16 cellular contexts compared by ENCODE assay signal in the genomic region with DNA sequence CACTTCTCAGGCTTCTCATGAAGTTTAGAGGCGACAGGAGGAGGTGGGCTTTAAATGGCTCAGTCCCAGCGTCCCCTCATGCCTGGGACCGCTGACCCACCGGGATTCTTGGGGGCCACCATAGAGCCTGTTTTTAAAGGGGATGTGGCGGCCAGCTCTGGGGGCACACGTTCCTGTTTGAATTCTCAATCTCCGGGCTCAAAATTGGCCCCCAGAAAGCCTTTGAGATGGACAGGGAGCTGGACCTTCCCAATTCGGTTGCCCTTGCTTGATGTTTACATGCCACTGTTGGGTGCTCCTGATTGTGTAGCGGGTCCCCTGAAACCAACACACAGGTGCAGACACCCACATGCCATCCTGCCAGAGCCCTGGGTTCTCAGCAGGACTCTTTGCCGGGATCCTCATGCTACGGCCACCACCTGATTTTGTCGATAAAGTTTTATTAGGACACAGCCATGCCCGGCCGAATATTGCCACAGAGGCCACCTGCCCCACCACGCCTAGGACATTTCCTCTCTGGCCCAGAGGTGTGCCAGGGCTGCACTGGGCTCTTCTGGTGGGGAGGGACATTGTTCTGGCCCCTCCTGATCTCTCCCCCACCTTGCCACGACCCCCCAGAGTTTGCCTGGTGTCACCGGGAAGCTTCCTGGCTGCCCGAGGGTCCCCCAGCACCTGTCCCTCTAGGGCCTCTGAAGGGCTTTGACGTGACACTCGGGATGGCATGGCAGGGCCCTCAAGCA.
DNase-seq lines count a peak whose midpoint lies in the region; ATAC-seq and TF ChIP-seq lines count a peak whose summit lies in the region.
"Had no signal": no experiment of that assay in that cellular context is flagged by ENCODE, and none has a peak within 500 bp of the region (broad histone marks: within the 10 kb centered on the region; RNA-seq: fewer than 3 reads in every experiment).

No MANE protein-coding gene starts in this region.

- POLR2A ChIA-PET in RWPE1 (lab: Yijun Ruan, JAX; ENCODE audit: low non-redundant PET): no interaction called here

- DNase-seq in left cardiac atrium: peak; percentile 4
- no peak for DNase-seq in heart right ventricle
- peak; percentile 18 for DNase-seq in chondrocyte (ENCODE audit: low spot score)
- peak; percentile 8 for DNase-seq in mucosa of gallbladder (ENCODE audit: low spot score)
- peak; percentile 23 to 25 for DNase-seq in aorta
- no peak for DNase-seq in T1000 (lab: John Stamatoyannopoulos, UW)
- DNase-seq in CD1c-positive myeloid dendritic cell (ENCODE audit: extremely low spot score): no peak
- DNase-seq in RWPE1 (ENCODE audit: low spot score): no peak
- DNase-seq: COR-L47; effector CD8-positive, alpha-beta T cell; NCI-H2029; occipital lobe; SHP77 treated with DMSO at 0.1 percent for 48 hours; small intestine had no signal

- H3K4me1 Mint-ChIP-seq in chondrocyte (ENCODE audit: low read depth): no peaks in the 10 kb centered on the region

- no peak overlapping the region for H3K4me3 Mint-ChIP-seq in chondrocyte (ENCODE audit: unreplicated experiment)
- H3K4me3 Mint-ChIP-seq: IgD-negative memory B cell had no signal

- H3K4me3 ChIP-seq in heart right ventricle: no peak overlapping the region
- H3K4me3 ChIP-seq in aorta (ENCODE audit: low read length in 2 of 2): no peak overlapping the region
- H3K4me3 ChIP-seq: cardiac muscle cell had no signal

- H3K9me3 ChIP-seq in heart right ventricle: no peaks in the 10 kb centered on the region
- H3K9me3 ChIP-seq in aorta (ENCODE audit: control insufficient read depth, low read length): no peaks in the 10 kb centered on the region

- H3K4me1 ChIP-seq in heart right ventricle (peaks cover 5 to 48% (median 39%) of the 10 kb centered on the region in 9 donors), aorta (ENCODE audit: control insufficient read depth in 1 of 2, insufficient read depth in 2 of 2, low read length in 2 of 2) (no peaks in the 10 kb centered on the region)

- H3K27me3 Mint-ChIP-seq in chondrocyte (ENCODE audit: low read depth): peaks cover 18% of the 10 kb centered on the region
- H3K27me3 Mint-ChIP-seq: IgD-negative memory B cell had no signal

- no peak for ATAC-seq in left cardiac atrium
- no peak for ATAC-seq in heart right ventricle
- no peak for ATAC-seq in aorta (ENCODE audit: low FRiP score)

- TF ChIP-seq CTCF in heart right ventricle (IDR thresholded peaks at IDR 0.05) (no peak), chondrocyte (IDR thresholded peaks at IDR 0.05) (no peak), RWPE1 (conservative IDR thresholded peaks at IDR 0.05; ENCODE audit: low read depth) (no peak)

- no peak overlapping the region for H3K27ac ChIP-seq in heart right ventricle
- H3K27ac ChIP-seq in aorta (ENCODE audit: low read depth in 1 of 2, low read length in 2 of 2): no peak overlapping the region
- no peak overlapping the region for H3K27ac ChIP-seq in RWPE1
- H3K27ac ChIP-seq: cardiac muscle cell had no signal

- intact Hi-C loops in left cardiac atrium (cut with DNase I): loop anchor here in 1 of 2 donors (5.0 kb wide), 1 partner anchor 74 kb away; a partner anchor contains a TSS
- intact Hi-C loops in heart right ventricle (cut with DNase I): no loop called here
- intact Hi-C loops in aorta (cut with DNase I): no loop called here

- 92 to 93% methylated on average over 20 of the region's 20 CpGs for WGBS in heart right ventricle, 2 donors
- 89 to 90% methylated on average over 20 of the region's 20 CpGs for WGBS in aorta, 2 donors

- H3K27me3 ChIP-seq in heart right ventricle (no peaks in the 10 kb centered on the region), aorta (ENCODE audit: control insufficient read depth in 1 of 2, insufficient read depth in 2 of 2, low read length in 1 of 2) (no peaks in the 10 kb centered on the region)

- H3K9me3 Mint-ChIP-seq in chondrocyte (ENCODE audit: low read depth): no peaks in the 10 kb centered on the region
- H3K9me3 Mint-ChIP-seq: IgD-negative memory B cell had no signal

- CTCF ChIA-PET in RWPE1 (lab: Yijun Ruan, JAX): interaction anchor here (0.8 kb wide), 1 partner anchor 95 kb away, joined by 5 read pairs; no protein-coding TSS in a partner anchor

- H3K36me3 Mint-ChIP-seq in chondrocyte (ENCODE audit: low read depth): no peaks in the 10 kb centered on the region
- H3K36me3 Mint-ChIP-seq: IgD-negative memory B cell had no signal

- H3K36me3 ChIP-seq in heart right ventricle (no peaks in the 10 kb centered on the region), aorta (ENCODE audit: control insufficient read depth in 1 of 2, insufficient read depth in 2 of 2, low read length in 1 of 2) (no peaks in the 10 kb centered on the region)
- H3K36me3 ChIP-seq: cardiac muscle cell had no signal

- H3K27ac Mint-ChIP-seq in chondrocyte (ENCODE audit: unreplicated experiment): no peak overlapping the region
- H3K27ac Mint-ChIP-seq: IgD-negative memory B cell had no signal

Comparison
In these comparisons a context has a peak if more than half of its experiments do, and no peak if none do; other contexts are left out.
1. DNase-seq: peak in left cardiac atrium (single experiment), chondrocyte (single experiment), mucosa of gallbladder (single experiment) and aorta (2 of 2); none in heart right ventricle (0 of 2), T1000 (single experiment), CD1c-positive myeloid dendritic cell (single experiment) and RWPE1 (single experiment).